Comparison of ENCODE assay signal across 28 cellular contexts in genomic region chrX:107050195-107050709, GRCh38.
"Had no signal": no experiment of that assay in that cellular context is flagged by ENCODE, and none has a peak within 500 bp of the region (broad histone marks: within the 10 kb centered on the region; RNA-seq: fewer than 3 reads in every experiment).

No MANE protein-coding gene starts in this region.

- H3K4me3 ChIP-seq: esophagus squamous epithelium, gastroesophageal sphincter had no signal

- H3K4me1 Mint-ChIP-seq: activated CD4-positive, alpha-beta memory T cell treated with anti-CD3 and anti-CD28 coated beads, Interleukin-2, amount 10 ng/mL, durations not matched to agents 7 days and 5 days; activated CD4-positive, alpha-beta T cell treated with anti-CD3 and anti-CD28 coated beads, Interleukin-2, amount 10 ng/mL, durations not matched to agents 7 days and 5 days; activated naive CD4-positive, alpha-beta T cell treated with anti-CD3 and anti-CD28 coated beads, Interleukin-2, amount 10 ng/mL, durations not matched to agents 7 days and 5 days; activated naive CD8-positive, alpha-beta T cell treated with anti-CD3 and anti-CD28 coated beads, Interleukin-2, amount 10 ng/mL, durations not matched to agents 7 days and 5 days had no signal

- H3K27me3 ChIP-seq: brain microvascular endothelial cell, gastroesophageal sphincter had no signal

- H3K4me3 Mint-ChIP-seq: activated CD4-positive, alpha-beta memory T cell treated with anti-CD3 and anti-CD28 coated beads, Interleukin-2, amount 10 ng/mL, durations not matched to agents 7 days and 5 days; activated CD4-positive, alpha-beta T cell treated with anti-CD3 and anti-CD28 coated beads, Interleukin-2, amount 10 ng/mL, durations not matched to agents 7 days and 5 days; activated naive CD4-positive, alpha-beta T cell treated with anti-CD3 and anti-CD28 coated beads, Interleukin-2, amount 10 ng/mL, durations not matched to agents 7 days and 5 days; activated naive CD8-positive, alpha-beta T cell treated with anti-CD3 and anti-CD28 coated beads, Interleukin-2, amount 10 ng/mL, durations not matched to agents 7 days and 5 days; activated T-cell treated with anti-CD3 and anti-CD28 coated beads, Interleukin-2, amount 50 U/mL, for 24 hours; activated T-cell treated with anti-CD3 and anti-CD28 coated beads, Interleukin-2, amount 50 U/mL, for 72 hours; effector memory CD8-positive, alpha-beta T cell had no signal

- FAIRE-seq: bronchial epithelial cell, endometrium, endothelial cell of umbilical vein had no signal

- H3K36me3 ChIP-seq: brain microvascular endothelial cell, esophagus squamous epithelium, gastroesophageal sphincter had no signal

- H3K9me3 Mint-ChIP-seq: activated naive CD4-positive, alpha-beta T cell treated with anti-CD3 and anti-CD28 coated beads, Interleukin-2, amount 10 ng/mL, durations not matched to agents 7 days and 5 days; activated naive CD4-positive, alpha-beta T cell treated with anti-CD3 and anti-CD28 coated beads, Interleukin-2, amount 50 U/mL, for 72 hours; activated naive CD8-positive, alpha-beta T cell treated with anti-CD3 and anti-CD28 coated beads, Interleukin-2, amount 10 ng/mL, durations not matched to agents 7 days and 5 days; effector memory CD8-positive, alpha-beta T cell had no signal

- H3K27ac Mint-ChIP-seq: activated CD4-positive, alpha-beta memory T cell treated with anti-CD3 and anti-CD28 coated beads, Interleukin-2, amount 10 ng/mL, durations not matched to agents 7 days and 5 days; activated CD4-positive, alpha-beta T cell treated with anti-CD3 and anti-CD28 coated beads, Interleukin-2, amount 10 ng/mL, durations not matched to agents 7 days and 5 days; activated naive CD4-positive, alpha-beta T cell treated with anti-CD3 and anti-CD28 coated beads, Interleukin-2, amount 10 ng/mL, durations not matched to agents 7 days and 5 days; activated naive CD4-positive, alpha-beta T cell treated with anti-CD3 and anti-CD28 coated beads, Interleukin-2, amount 50 U/mL, for 72 hours; activated naive CD8-positive, alpha-beta T cell treated with anti-CD3 and anti-CD28 coated beads, Interleukin-2, amount 10 ng/mL, durations not matched to agents 7 days and 5 days; activated T-cell treated with anti-CD3 and anti-CD28 coated beads, Interleukin-2, amount 50 U/mL, for 24 hours; activated T-cell treated with anti-CD3 and anti-CD28 coated beads, Interleukin-2, amount 50 U/mL, for 72 hours; effector memory CD8-positive, alpha-beta T cell had no signal

- H3K36me3 Mint-ChIP-seq: activated naive CD4-positive, alpha-beta T cell treated with anti-CD3 and anti-CD28 coated beads, Interleukin-2, amount 10 ng/mL, durations not matched to agents 7 days and 5 days; activated naive CD4-positive, alpha-beta T cell treated with anti-CD3 and anti-CD28 coated beads, Interleukin-2, amount 50 U/mL, for 72 hours; activated naive CD8-positive, alpha-beta T cell treated with anti-CD3 and anti-CD28 coated beads, Interleukin-2, amount 10 ng/mL, durations not matched to agents 7 days and 5 days had no signal

- H3K27me3 Mint-ChIP-seq: activated CD4-positive, alpha-beta memory T cell treated with anti-CD3 and anti-CD28 coated beads, Interleukin-2, amount 10 ng/mL, durations not matched to agents 7 days and 5 days; activated CD4-positive, alpha-beta T cell treated with anti-CD3 and anti-CD28 coated beads, Interleukin-2, amount 10 ng/mL, durations not matched to agents 7 days and 5 days; activated naive CD4-positive, alpha-beta T cell treated with anti-CD3 and anti-CD28 coated beads, Interleukin-2, amount 10 ng/mL, durations not matched to agents 7 days and 5 days; activated naive CD8-positive, alpha-beta T cell treated with anti-CD3 and anti-CD28 coated beads, Interleukin-2, amount 10 ng/mL, durations not matched to agents 7 days and 5 days had no signal

- H3K9me3 ChIP-seq: esophagus squamous epithelium, gastroesophageal sphincter had no signal

- ATAC-seq: activated naive CD4-positive, alpha-beta T cell treated with anti-CD3 and anti-CD28 coated beads, Interleukin-2, amount 50 U/mL, for 72 hours; activated T-cell treated with anti-CD3 and anti-CD28 coated beads, Interleukin-2, amount 50 U/mL, for 72 hours; effector memory CD8-positive, alpha-beta T cell; gastroesophageal sphincter had no signal

- H3K4me1 ChIP-seq: esophagus squamous epithelium, gastroesophageal sphincter had no signal

- DNase-seq: activated CD4-positive, alpha-beta memory T cell treated with anti-CD3 and anti-CD28 coated beads, Interleukin-2, amount 10 ng/mL, durations not matched to agents 7 days and 5 days; activated CD4-positive, alpha-beta T cell treated with anti-CD3 and anti-CD28 coated beads for 1 hour; activated CD4-positive, alpha-beta T cell treated with anti-CD3 and anti-CD28 coated beads for 4 hours; activated CD4-positive, alpha-beta T cell treated with anti-CD3 and anti-CD28 coated beads, Interleukin-2, amount 10 ng/mL, durations not matched to agents 7 days and 5 days; activated CD4-positive, alpha-beta T cell treated with anti-CD3 and anti-CD28 coated beads, Interleukin-2, amount 50 U/mL, for 4 hours; activated CD4-positive, CD25-positive, alpha-beta regulatory T cell; activated CD8-positive, alpha-beta memory T cell treated with anti-CD3 and anti-CD28 coated beads, Interleukin-2, amount 50 U/mL, for 48 hours; activated gamma-delta T cell; activated naive CD4-positive, alpha-beta T cell; activated naive CD4-positive, alpha-beta T cell treated with anti-CD3 and anti-CD28 coated beads, Interleukin-2, amount 10 ng/mL, durations not matched to agents 7 days and 5 days; activated naive CD8-positive, alpha-beta T cell treated with anti-CD3 and anti-CD28 coated beads, Interleukin-2, amount 10 ng/mL, durations not matched to agents 7 days and 5 days; activated T-cell treated with anti-CD3 and anti-CD28 coated beads for 4 hours; activated T-cell treated with anti-CD3 and anti-CD28 coated beads, Interleukin-2, amount 50 U/mL, for 24 hours; activated T-cell treated with anti-CD3 and anti-CD28 coated beads, Interleukin-2, amount 50 U/mL, for 72 hours; brain microvascular endothelial cell; cortex of kidney; dermis blood vessel endothelial cell; effector CD4-positive, alpha-beta T cell; effector memory CD8-positive, alpha-beta T cell; esophagus squamous epithelium; foreskin melanocyte; T-helper 2 cell had no signal

- H3K27ac ChIP-seq: brain microvascular endothelial cell, epithelial cell of prostate, esophagus squamous epithelium, gastroesophageal sphincter had no signal
